Comparison of ENCODE assay signal across 16 cellular contexts in genomic region chr10:57785546-57785945, GRCh38.
"Had no signal": no experiment of that assay in that cellular context is flagged by ENCODE, and none has a peak within 500 bp of the region (broad histone marks: within the 10 kb centered on the region; RNA-seq: fewer than 3 reads in every experiment).

No MANE protein-coding gene starts in this region.

- H3K27ac ChIP-seq: ascending aorta, coronary artery, sigmoid colon, spleen had no signal

- ATAC-seq: activated CD4-positive, CD25-positive, alpha-beta regulatory T cell treated with anti-CD3 and anti-CD28 coated beads, Interleukin-2, amount 50 U/mL, for 24 hours; stimulated activated naive B cell treated with anti-CD40 and anti-IgM and Interleukin-4, amounts not matched to agents 10 μg/mL and 1 μg/mL and 100 μg/mL, for 72 hours had no signal

- H3K4me1 Mint-ChIP-seq: activated naive CD4-positive, alpha-beta T cell treated with anti-CD3 and anti-CD28 coated beads, Interleukin-2, amount 50 U/mL, for 24 hours; stimulated activated naive B cell treated with anti-CD40 and anti-IgM and Interleukin-4, amounts not matched to agents 10 μg/mL and 1 μg/mL and 100 μg/mL, for 72 hours had no signal

- H3K9me3 ChIP-seq: ascending aorta, sigmoid colon had no signal

- DNase-seq: activated CD4-positive, alpha-beta T cell treated with anti-CD3 and anti-CD28 coated beads, Interleukin-2, amount 50 U/mL, for 1 hour; activated CD8-positive, alpha-beta memory T cell treated with anti-CD3 and anti-CD28 coated beads, Interleukin-2, amount 50 U/mL, for 4 hours; activated effector memory CD4-positive, alpha-beta T cell treated with anti-CD3 and anti-CD28 coated beads, Interleukin-2, amount 50 U/mL, for 16 hours; activated T-cell treated with anti-CD3 and anti-CD28 coated beads, Interleukin-2, amount 50 U/mL, for 48 hours; occipital lobe; posterior cingulate gyrus; sigmoid colon; spleen; stimulated activated naive B cell treated with anti-CD40 and anti-IgM and Interleukin-4, amounts not matched to agents 10 μg/mL and 1 μg/mL and 100 μg/mL, for 72 hours had no signal

- H3K27me3 ChIP-seq: ascending aorta, sigmoid colon, spleen had no signal

- H3K4me3 Mint-ChIP-seq: activated naive CD4-positive, alpha-beta T cell treated with anti-CD3 and anti-CD28 coated beads, Interleukin-2, amount 50 U/mL, for 24 hours; stimulated activated naive B cell treated with anti-CD40 and anti-IgM and Interleukin-4, amounts not matched to agents 10 μg/mL and 1 μg/mL and 100 μg/mL, for 72 hours; T-helper 1 cell treated with Interleukin-12 subunit alpha and Interleukin-12 subunit beta and Interleukin-4 antibody, amounts not matched to agents 30 μg/mL and 1 μg/mL, for 36 hours had no signal

- H3K27ac Mint-ChIP-seq: activated naive CD4-positive, alpha-beta T cell treated with anti-CD3 and anti-CD28 coated beads, Interleukin-2, amount 50 U/mL, for 24 hours; stimulated activated naive B cell treated with anti-CD40 and anti-IgM and Interleukin-4, amounts not matched to agents 10 μg/mL and 1 μg/mL and 100 μg/mL, for 72 hours; T-helper 1 cell treated with Interleukin-12 subunit alpha and Interleukin-12 subunit beta and Interleukin-4 antibody, amounts not matched to agents 30 μg/mL and 1 μg/mL, for 36 hours had no signal

- H3K36me3 Mint-ChIP-seq: activated naive CD4-positive, alpha-beta T cell treated with anti-CD3 and anti-CD28 coated beads, Interleukin-2, amount 50 U/mL, for 24 hours; stimulated activated naive B cell treated with anti-CD40 and anti-IgM and Interleukin-4, amounts not matched to agents 10 μg/mL and 1 μg/mL and 100 μg/mL, for 72 hours had no signal

- H3K9me3 Mint-ChIP-seq: stimulated activated naive B cell treated with anti-CD40 and anti-IgM and Interleukin-4, amounts not matched to agents 10 μg/mL and 1 μg/mL and 100 μg/mL, for 72 hours had no signal

- H3K4me1 ChIP-seq: ascending aorta, sigmoid colon, spleen had no signal

- H3K27me3 Mint-ChIP-seq: activated naive CD4-positive, alpha-beta T cell treated with anti-CD3 and anti-CD28 coated beads, Interleukin-2, amount 50 U/mL, for 24 hours; stimulated activated naive B cell treated with anti-CD40 and anti-IgM and Interleukin-4, amounts not matched to agents 10 μg/mL and 1 μg/mL and 100 μg/mL, for 72 hours had no signal

- H3K4me3 ChIP-seq: ascending aorta, coronary artery, sigmoid colon, spleen had no signal

- FAIRE-seq: islet of Langerhans, urothelium cell line had no signal

- H3K36me3 ChIP-seq: ascending aorta, sigmoid colon, spleen had no signal
